ENCODE assay signal across 8 cellular contexts in the genomic region with DNA sequence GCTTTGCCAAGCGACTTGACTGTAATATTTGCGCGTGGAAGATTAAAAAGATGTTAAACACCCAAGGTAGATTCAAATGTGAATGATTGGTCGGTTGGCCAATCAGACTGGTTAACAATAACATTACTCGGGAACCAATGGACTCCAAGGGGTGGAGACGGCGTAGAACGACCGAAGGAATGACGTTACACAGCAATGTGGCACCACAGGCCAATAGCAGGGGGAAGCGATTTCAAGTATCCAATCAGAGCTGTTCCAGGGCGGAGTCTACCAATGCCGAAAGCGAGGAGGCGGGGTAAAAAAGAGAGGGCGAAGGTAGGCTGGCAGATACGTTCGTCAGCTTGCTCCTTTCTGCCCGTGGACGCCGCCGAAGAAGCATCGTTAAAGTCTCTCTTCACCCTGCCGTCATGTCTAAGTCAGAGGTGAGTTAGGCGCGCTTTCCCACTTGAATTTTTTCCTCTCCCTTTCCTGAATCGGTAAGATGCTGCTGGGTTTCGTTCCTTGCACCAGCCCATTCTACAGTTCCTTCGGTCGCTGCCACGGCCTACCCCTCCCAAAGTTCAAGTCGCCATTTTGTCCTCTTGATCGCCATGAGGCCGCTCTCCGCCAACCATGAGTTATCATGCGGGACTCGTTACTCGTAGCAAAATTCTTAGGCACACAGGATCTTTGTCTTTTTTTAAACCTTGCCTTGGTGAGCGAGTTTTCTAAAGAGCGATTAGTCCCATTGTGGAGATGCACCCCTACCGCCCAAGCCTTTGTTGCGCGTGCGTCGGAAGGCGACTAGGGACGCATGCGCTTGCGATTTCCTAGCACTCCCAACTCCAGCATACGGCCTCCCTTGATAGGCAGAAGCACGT. TPM values are rescaled to one million over a fixed set of nuclear protein-coding genes. Genes with fewer than 3 reads are reported as not detected.
DNase-seq lines count a peak whose midpoint lies in the region; ATAC-seq and TF ChIP-seq lines count a peak whose summit lies in the region.

Gene HNRNPA1, plus strand, starts transcription at position 326 of the 860 bp plus-strand sequence. Its CDS starts 82 bp downstream, at position 408.

- peaks cover 73% of the 10 kb centered on the region for H3K4me1 ChIP-seq in left ventricle myocardium inferior

- intact Hi-C loops in T-helper 1 cell treated with Interleukin-12 subunit alpha and Interleukin-12 subunit beta and Interleukin-4 antibody, amounts not matched to agents 30 ng/mL and 1 ng/mL, for 36 hours (cut with micrococcal nuclease): loop anchor here (1.0 to 5.0 kb wide), 13 partner anchors 22 to 1837 kb away; partner anchors contain the start of genes ATP5MC2, CALCOCO1, RPL41 and TARBP2
- intact Hi-C loops in left ventricle myocardium inferior (cut with micrococcal nuclease): no loop called here

- peaks cover 37% of the 10 kb centered on the region for H3K36me3 Mint-ChIP-seq in progenitor cell of endocrine pancreas (ENCODE audit: insufficient read depth)

- no peak within 1 kb of the TSS for H3K4me3 Mint-ChIP-seq in progenitor cell of endocrine pancreas (ENCODE audit: low read depth)

- H3K4me1 Mint-ChIP-seq in progenitor cell of endocrine pancreas (ENCODE audit: low read depth): peaks cover 55% of the 10 kb centered on the region

- H3K9me3 ChIP-seq in left ventricle myocardium inferior (replicated peaks): no peaks in the 10 kb centered on the region

- in situ Hi-C loops in GM13977 (cut with MboI; ENCODE audit: low pct_unique_long_range_greater_than_20kb, low sequenced_read_pairs, unreplicated experiment): no loop called here

- H3K4me3 ChIP-seq in left ventricle myocardium inferior: peak within 1 kb of the TSS; percentile 81

- H3K9me3 Mint-ChIP-seq in progenitor cell of endocrine pancreas (ENCODE audit: low read depth): no peaks in the 10 kb centered on the region

- H3K36me3 ChIP-seq in left ventricle myocardium inferior: peaks cover 38% of the 10 kb centered on the region

- peak within 1 kb of the TSS; percentile 93 for H3K27ac ChIP-seq in left ventricle myocardium inferior (replicated peaks)

- no peak for TF ChIP-seq CTCF in GM13977 (IDR thresholded peaks at IDR 0.05; ENCODE audit: extremely low read depth, insufficient read depth, missing control alignments)
- TF ChIP-seq CTCF in left ventricle myocardium inferior (IDR thresholded peaks at IDR 0.05; ENCODE audit: borderline replicate concordance): no peak
- no peak for TF ChIP-seq CTCF in progenitor cell of endocrine pancreas (IDR thresholded peaks at IDR 0.05; ENCODE audit: unreplicated experiment)

- H3K27ac Mint-ChIP-seq in progenitor cell of endocrine pancreas: no peak within 1 kb of the TSS

- DNase-seq in GM13977 (ENCODE audit: low spot score) (peak; percentile 91), NCI-H146 treated with DMSO at 0.1 percent for 48 hours (lab: John Stamatoyannopoulos, UW; ENCODE audit: unreplicated experiment) (peak; percentile 100), amygdala (lab: John Stamatoyannopoulos, UW) (peak; percentile 56 to 100 (median 96)), left ventricle myocardium inferior (peak; percentile 92), progenitor cell of endocrine pancreas (ENCODE audit: low spot score, unreplicated experiment) (peak; percentile 90), ureter (ENCODE audit: low spot score) (peak; percentile 99)

- no peaks in the 10 kb centered on the region for H3K27me3 ChIP-seq in left ventricle myocardium inferior (ENCODE audit: low read depth)

- H3K27me3 Mint-ChIP-seq in progenitor cell of endocrine pancreas: no peaks in the 10 kb centered on the region

- ATAC-seq in HG02870 (IDR thresholded peaks at IDR 0.05; ENCODE audit: unreplicated experiment): peak; percentile 80

RNA-seq across cellular contexts. Expression of gene HNRNPA1, which starts in this region (rescaled TPM):
- total RNA-seq in T-helper 1 cell treated with Interleukin-12 subunit alpha and Interleukin-12 subunit beta and Interleukin-4 antibody, amounts not matched to agents 30 ng/mL and 1 ng/mL, for 36 hours: 1,289 and 1,304 TPM in 2 replicates
- total RNA-seq in left ventricle myocardium inferior (423 TPM), progenitor cell of endocrine pancreas (2,514 and 2,551 TPM in 2 replicates), ureter (1,348 TPM)

Comparison
In these comparisons a context has a peak if more than half of its experiments do, and no peak if none do; other contexts are left out.
1. Peak in every context shown above with its lines: DNase-seq, ATAC-seq, H3K4me3 ChIP-seq and H3K27ac ChIP-seq.